ENCODE assay signal across 1 cellular context in the genomic region with DNA sequence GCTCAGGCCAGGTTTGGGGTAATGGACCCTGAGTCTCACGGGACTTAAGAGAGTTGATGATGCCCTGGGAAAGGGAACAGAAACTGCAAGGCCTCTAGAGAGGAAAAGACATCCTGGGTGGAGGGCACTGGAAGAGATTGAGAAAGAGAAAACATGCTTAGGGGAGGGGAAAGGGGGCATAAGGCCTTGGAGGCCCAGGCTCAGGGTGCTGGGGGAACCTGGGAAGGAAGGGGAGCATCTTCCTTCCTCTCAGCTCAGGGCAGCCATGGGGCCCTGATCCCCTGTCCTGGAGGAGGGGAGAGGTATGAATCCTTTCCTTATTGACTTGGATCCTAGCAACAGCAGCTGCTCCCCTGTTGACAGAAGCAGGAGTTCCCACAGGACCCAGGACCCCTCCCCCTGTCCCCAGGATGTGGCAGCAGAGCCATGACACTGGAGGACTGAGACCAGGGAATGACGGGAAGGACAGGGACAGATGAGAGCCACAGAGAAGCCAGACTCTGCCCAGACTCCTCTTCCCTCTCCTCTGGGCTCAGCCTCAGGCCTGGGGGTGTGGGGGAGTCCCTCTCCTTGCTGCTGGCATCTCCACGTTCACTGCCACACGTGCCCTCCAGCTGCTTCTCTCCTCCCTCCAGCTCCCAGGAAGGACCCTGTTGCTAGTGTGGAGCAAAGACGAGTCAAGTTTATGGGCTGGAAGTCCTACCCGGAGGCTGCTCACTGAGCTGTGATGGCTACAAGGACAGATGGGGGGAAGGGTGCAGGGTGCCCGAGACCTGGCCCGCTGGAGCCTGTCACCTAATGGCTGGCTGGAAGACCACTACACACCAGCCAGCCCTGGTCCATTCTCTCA.
TF ChIP-seq lines count a peak whose summit lies in the region.

No MANE protein-coding gene starts in this region.

TF ChIP-seq in GM23338, 12 proteins besides CTCF, POLR2A, EP300 and RAD21 (continued from another document):
- TF ChIP-seq REST (IDR thresholded peaks at IDR 0.05; ENCODE audit: unreplicated experiment) (no peak), POLR2AphosphoS5 (IDR thresholded peaks at IDR 0.05; ENCODE audit: low read depth) (no peak)
- TF ChIP-seq, protein P1, sequence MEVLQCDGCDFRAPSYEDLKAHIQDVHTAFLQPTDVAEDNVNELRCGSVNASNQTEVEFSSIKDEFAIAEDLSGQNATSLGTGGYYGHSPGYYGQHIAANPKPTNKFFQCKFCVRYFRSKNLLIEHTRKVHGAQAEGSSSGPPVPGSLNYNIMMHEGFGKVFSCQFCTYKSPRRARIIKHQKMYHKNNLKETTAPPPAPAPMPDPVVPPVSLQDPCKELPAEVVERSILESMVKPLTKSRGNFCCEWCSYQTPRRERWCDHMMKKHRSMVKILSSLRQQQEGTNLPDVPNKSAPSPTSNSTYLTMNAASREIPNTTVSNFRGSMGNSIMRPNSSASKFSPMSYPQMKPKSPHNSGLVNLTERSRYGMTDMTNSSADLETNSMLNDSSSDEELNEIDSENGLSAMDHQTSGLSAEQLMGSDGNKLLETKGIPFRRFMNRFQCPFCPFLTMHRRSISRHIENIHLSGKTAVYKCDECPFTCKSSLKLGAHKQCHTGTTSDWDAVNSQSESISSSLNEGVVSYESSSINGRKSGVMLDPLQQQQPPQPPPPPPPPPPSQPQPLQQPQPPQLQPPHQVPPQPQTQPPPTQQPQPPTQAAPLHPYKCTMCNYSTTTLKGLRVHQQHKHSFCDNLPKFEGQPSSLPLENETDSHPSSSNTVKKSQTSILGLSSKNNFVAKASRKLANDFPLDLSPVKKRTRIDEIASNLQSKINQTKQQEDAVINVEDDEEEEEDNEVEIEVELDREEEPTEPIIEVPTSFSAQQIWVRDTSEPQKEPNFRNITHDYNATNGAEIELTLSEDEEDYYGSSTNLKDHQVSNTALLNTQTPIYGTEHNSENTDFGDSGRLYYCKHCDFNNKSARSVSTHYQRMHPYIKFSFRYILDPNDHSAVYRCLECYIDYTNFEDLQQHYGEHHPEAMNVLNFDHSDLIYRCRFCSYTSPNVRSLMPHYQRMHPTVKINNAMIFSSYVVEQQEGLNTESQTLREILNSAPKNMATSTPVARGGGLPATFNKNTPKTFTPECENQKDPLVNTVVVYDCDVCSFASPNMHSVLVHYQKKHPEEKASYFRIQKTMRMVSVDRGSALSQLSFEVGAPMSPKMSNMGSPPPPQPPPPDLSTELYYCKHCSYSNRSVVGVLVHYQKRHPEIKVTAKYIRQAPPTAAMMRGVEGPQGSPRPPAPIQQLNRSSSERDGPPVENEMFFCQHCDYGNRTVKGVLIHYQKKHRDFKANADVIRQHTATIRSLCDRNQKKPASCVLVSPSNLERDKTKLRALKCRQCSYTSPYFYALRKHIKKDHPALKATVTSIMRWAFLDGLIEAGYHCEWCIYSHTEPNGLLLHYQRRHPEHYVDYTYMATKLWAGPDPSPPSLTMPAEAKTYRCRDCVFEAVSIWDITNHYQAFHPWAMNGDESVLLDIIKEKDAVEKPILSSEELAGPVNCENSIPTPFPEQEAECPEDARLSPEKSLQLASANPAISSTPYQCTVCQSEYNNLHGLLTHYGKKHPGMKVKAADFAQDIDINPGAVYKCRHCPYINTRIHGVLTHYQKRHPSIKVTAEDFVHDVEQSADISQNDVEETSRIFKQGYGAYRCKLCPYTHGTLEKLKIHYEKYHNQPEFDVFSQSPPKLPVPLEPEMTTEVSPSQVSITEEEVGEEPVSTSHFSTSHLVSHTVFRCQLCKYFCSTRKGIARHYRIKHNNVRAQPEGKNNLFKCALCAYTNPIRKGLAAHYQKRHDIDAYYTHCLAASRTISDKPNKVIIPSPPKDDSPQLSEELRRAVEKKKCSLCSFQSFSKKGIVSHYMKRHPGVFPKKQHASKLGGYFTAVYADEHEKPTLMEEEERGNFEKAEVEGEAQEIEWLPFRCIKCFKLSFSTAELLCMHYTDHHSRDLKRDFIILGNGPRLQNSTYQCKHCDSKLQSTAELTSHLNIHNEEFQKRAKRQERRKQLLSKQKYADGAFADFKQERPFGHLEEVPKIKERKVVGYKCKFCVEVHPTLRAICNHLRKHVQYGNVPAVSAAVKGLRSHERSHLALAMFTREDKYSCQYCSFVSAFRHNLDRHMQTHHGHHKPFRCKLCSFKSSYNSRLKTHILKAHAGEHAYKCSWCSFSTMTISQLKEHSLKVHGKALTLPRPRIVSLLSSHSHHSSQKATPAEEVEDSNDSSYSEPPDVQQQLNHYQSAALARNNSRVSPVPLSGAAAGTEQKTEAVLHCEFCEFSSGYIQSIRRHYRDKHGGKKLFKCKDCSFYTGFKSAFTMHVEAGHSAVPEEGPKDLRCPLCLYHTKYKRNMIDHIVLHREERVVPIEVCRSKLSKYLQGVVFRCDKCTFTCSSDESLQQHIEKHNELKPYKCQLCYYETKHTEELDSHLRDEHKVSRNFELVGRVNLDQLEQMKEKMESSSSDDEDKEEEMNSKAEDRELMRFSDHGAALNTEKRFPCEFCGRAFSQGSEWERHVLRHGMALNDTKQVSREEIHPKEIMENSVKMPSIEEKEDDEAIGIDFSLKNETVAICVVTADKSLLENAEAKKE (CRISPR knock-in tag; IDR thresholded peaks at IDR 0.05): no peak
